5 cellular contexts compared by ENCODE assay signal in genomic region chr6:102051720-102052119, GRCh38.
"Had no signal": no experiment of that assay in that cellular context is flagged by ENCODE, and none has a peak within 500 bp of the region (broad histone marks: within the 10 kb centered on the region; RNA-seq: fewer than 3 reads in every experiment).

No MANE protein-coding gene starts in this region.

- H3K27ac ChIP-seq: HL-60 had no signal

- H3K4me3 ChIP-seq: K562 had no signal

- DNase-seq: IMR-90, KBM-7, KG1 had no signal
